Comparison of ENCODE assay signal across 1 cellular context in genomic region chr16:12406840-12407690, GRCh38.
A peak's percentile ranks its signal among the peaks of the same experiment; 100 is the strongest.
TF ChIP-seq lines count a peak whose summit lies in the region.

No MANE protein-coding gene starts in this region.

TF ChIP-seq in HepG2, 621 proteins besides CTCF, POLR2A, EP300 and RAD21 (continued from another document and continues in another):
- TF ChIP-seq HNF4A (CRISPR knock-in tag; IDR thresholded peaks at IDR 0.05) (peak; percentile 6; the same call in 1 of the 2 replicates), ZNF510 (CRISPR knock-in tag; IDR thresholded peaks at IDR 0.05; ENCODE audit: low read depth) (0 out of 2 replicates have a peak, but pooled peaks have one; percentile 49), ZNF136 (CRISPR knock-in tag; IDR thresholded peaks at IDR 0.05; ENCODE audit: low read depth) (no peak), THAP7 (CRISPR knock-in tag; IDR thresholded peaks at IDR 0.05) (no peak), MTF2 (CRISPR knock-in tag; IDR thresholded peaks at IDR 0.05; ENCODE audit: borderline replicate concordance) (no peak), ZNF619 (CRISPR knock-in tag; IDR thresholded peaks at IDR 0.05) (no peak), NCOR1 (IDR thresholded peaks at IDR 0.05; ENCODE audit: borderline replicate concordance, low read length) (peak; percentile 67; the same call in 1 of the 2 replicates), HDAC2 (CRISPR knock-in tag; IDR thresholded peaks at IDR 0.05) (peak; percentile 41; the same call in 1 of the 2 replicates), ZNF30 (CRISPR knock-in tag; IDR thresholded peaks at IDR 0.05) (no peak), FOXA3 (CRISPR knock-in tag; IDR thresholded peaks at IDR 0.05) (peak; percentile 22; the same call in 1 of the 2 replicates), GABPA (IDR thresholded peaks at IDR 0.05; ENCODE audit: low read depth, low read length) (no peak), GABPA (CRISPR knock-in tag; IDR thresholded peaks at IDR 0.05; ENCODE audit: low read depth) (peak; percentile 21; the same call in 1 of the 2 replicates), KDM1A (CRISPR knock-in tag; IDR thresholded peaks at IDR 0.05) (no peak), MYNN (CRISPR knock-in tag; IDR thresholded peaks at IDR 0.05; ENCODE audit: low read depth) (0 out of 2 replicates have a peak, but pooled peaks have one; percentile 24), ZBTB14 (CRISPR knock-in tag; IDR thresholded peaks at IDR 0.05) (no peak), ARID3A (IDR thresholded peaks at IDR 0.05; ENCODE audit: low read depth, low read length) (peak; percentile 91), ZNF652 (CRISPR knock-in tag; IDR thresholded peaks at IDR 0.05; ENCODE audit: borderline replicate concordance, low read depth) (no peak), SUZ12 (IDR thresholded peaks at IDR 0.05; ENCODE audit: low read depth, low read length) (no peak), ZNF713 (CRISPR knock-in tag; IDR thresholded peaks at IDR 0.05) (0 out of 2 replicates have a peak, but pooled peaks have one; percentile 57), PHF5A (CRISPR knock-in tag; IDR thresholded peaks at IDR 0.05; ENCODE audit: low read depth, unreplicated experiment) (peak; percentile 29), KDM5A (IDR thresholded peaks at IDR 0.05; ENCODE audit: borderline replicate concordance, low read length) (no peak), ZNF235 (CRISPR knock-in tag; IDR thresholded peaks at IDR 0.05; ENCODE audit: borderline replicate concordance) (0 out of 2 replicates have a peak, but pooled peaks have one; percentile 27), ZNF292 (CRISPR knock-in tag; IDR thresholded peaks at IDR 0.05; ENCODE audit: borderline replicate concordance, low read depth) (no peak), IKZF5 (CRISPR knock-in tag; IDR thresholded peaks at IDR 0.05) (peak; percentile 36; the same call in 1 of the 2 replicates), FOXP1 (IDR thresholded peaks at IDR 0.05) (no peak), FOXP1 (CRISPR knock-in tag; IDR thresholded peaks at IDR 0.05) (0 out of 2 replicates have a peak, but pooled peaks have one; percentile 5), TCF12 (IDR thresholded peaks at IDR 0.05) (no peak), TCF12 (CRISPR knock-in tag; IDR thresholded peaks at IDR 0.05) (no peak)
- TF ChIP-seq, protein P1, sequence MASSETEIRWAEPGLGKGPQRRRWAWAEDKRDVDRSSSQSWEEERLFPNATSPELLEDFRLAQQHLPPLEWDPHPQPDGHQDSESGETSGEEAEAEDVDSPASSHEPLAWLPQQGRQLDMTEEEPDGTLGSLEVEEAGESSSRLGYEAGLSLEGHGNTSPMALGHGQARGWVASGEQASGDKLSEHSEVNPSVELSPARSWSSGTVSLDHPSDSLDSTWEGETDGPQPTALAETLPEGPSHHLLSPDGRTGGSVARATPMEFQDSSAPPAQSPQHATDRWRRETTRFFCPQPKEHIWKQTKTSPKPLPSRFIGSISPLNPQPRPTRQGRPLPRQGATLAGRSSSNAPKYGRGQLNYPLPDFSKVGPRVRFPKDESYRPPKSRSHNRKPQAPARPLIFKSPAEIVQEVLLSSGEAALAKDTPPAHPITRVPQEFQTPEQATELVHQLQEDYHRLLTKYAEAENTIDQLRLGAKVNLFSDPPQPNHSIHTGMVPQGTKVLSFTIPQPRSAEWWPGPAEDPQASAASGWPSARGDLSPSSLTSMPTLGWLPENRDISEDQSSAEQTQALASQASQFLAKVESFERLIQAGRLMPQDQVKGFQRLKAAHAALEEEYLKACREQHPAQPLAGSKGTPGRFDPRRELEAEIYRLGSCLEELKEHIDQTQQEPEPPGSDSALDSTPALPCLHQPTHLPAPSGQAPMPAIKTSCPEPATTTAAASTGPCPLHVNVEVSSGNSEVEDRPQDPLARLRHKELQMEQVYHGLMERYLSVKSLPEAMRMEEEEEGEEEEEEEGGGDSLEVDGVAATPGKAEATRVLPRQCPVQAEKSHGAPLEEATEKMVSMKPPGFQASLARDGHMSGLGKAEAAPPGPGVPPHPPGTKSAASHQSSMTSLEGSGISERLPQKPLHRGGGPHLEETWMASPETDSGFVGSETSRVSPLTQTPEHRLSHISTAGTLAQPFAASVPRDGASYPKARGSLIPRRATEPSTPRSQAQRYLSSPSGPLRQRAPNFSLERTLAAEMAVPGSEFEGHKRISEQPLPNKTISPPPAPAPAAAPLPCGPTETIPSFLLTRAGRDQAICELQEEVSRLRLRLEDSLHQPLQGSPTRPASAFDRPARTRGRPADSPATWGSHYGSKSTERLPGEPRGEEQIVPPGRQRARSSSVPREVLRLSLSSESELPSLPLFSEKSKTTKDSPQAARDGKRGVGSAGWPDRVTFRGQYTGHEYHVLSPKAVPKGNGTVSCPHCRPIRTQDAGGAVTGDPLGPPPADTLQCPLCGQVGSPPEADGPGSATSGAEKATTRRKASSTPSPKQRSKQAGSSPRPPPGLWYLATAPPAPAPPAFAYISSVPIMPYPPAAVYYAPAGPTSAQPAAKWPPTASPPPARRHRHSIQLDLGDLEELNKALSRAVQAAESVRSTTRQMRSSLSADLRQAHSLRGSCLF (CRISPR knock-in tag; IDR thresholded peaks at IDR 0.05; ENCODE audit: borderline replicate concordance) = no peak
- TF ChIP-seq, protein P2, sequence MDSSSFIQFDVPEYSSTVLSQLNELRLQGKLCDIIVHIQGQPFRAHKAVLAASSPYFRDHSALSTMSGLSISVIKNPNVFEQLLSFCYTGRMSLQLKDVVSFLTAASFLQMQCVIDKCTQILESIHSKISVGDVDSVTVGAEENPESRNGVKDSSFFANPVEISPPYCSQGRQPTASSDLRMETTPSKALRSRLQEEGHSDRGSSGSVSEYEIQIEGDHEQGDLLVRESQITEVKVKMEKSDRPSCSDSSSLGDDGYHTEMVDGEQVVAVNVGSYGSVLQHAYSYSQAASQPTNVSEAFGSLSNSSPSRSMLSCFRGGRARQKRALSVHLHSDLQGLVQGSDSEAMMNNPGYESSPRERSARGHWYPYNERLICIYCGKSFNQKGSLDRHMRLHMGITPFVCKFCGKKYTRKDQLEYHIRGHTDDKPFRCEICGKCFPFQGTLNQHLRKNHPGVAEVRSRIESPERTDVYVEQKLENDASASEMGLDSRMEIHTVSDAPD (CRISPR knock-in tag; IDR thresholded peaks at IDR 0.05) = no peak
- TF ChIP-seq, protein P3, sequence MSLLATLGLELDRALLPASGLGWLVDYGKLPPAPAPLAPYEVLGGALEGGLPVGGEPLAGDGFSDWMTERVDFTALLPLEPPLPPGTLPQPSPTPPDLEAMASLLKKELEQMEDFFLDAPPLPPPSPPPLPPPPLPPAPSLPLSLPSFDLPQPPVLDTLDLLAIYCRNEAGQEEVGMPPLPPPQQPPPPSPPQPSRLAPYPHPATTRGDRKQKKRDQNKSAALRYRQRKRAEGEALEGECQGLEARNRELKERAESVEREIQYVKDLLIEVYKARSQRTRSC (CRISPR knock-in tag; IDR thresholded peaks at IDR 0.05; ENCODE audit: low read depth) = no peak
- TF ChIP-seq, protein P4, sequence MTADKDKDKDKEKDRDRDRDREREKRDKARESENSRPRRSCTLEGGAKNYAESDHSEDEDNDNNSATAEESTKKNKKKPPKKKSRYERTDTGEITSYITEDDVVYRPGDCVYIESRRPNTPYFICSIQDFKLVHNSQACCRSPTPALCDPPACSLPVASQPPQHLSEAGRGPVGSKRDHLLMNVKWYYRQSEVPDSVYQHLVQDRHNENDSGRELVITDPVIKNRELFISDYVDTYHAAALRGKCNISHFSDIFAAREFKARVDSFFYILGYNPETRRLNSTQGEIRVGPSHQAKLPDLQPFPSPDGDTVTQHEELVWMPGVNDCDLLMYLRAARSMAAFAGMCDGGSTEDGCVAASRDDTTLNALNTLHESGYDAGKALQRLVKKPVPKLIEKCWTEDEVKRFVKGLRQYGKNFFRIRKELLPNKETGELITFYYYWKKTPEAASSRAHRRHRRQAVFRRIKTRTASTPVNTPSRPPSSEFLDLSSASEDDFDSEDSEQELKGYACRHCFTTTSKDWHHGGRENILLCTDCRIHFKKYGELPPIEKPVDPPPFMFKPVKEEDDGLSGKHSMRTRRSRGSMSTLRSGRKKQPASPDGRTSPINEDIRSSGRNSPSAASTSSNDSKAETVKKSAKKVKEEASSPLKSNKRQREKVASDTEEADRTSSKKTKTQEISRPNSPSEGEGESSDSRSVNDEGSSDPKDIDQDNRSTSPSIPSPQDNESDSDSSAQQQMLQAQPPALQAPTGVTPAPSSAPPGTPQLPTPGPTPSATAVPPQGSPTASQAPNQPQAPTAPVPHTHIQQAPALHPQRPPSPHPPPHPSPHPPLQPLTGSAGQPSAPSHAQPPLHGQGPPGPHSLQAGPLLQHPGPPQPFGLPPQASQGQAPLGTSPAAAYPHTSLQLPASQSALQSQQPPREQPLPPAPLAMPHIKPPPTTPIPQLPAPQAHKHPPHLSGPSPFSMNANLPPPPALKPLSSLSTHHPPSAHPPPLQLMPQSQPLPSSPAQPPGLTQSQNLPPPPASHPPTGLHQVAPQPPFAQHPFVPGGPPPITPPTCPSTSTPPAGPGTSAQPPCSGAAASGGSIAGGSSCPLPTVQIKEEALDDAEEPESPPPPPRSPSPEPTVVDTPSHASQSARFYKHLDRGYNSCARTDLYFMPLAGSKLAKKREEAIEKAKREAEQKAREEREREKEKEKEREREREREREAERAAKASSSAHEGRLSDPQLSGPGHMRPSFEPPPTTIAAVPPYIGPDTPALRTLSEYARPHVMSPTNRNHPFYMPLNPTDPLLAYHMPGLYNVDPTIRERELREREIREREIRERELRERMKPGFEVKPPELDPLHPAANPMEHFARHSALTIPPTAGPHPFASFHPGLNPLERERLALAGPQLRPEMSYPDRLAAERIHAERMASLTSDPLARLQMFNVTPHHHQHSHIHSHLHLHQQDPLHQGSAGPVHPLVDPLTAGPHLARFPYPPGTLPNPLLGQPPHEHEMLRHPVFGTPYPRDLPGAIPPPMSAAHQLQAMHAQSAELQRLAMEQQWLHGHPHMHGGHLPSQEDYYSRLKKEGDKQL (CRISPR knock-in tag; IDR thresholded peaks at IDR 0.05; ENCODE audit: low read depth) = 0 out of 2 replicates have a peak, but pooled peaks have one; percentile 11
- TF ChIP-seq, protein P5, sequence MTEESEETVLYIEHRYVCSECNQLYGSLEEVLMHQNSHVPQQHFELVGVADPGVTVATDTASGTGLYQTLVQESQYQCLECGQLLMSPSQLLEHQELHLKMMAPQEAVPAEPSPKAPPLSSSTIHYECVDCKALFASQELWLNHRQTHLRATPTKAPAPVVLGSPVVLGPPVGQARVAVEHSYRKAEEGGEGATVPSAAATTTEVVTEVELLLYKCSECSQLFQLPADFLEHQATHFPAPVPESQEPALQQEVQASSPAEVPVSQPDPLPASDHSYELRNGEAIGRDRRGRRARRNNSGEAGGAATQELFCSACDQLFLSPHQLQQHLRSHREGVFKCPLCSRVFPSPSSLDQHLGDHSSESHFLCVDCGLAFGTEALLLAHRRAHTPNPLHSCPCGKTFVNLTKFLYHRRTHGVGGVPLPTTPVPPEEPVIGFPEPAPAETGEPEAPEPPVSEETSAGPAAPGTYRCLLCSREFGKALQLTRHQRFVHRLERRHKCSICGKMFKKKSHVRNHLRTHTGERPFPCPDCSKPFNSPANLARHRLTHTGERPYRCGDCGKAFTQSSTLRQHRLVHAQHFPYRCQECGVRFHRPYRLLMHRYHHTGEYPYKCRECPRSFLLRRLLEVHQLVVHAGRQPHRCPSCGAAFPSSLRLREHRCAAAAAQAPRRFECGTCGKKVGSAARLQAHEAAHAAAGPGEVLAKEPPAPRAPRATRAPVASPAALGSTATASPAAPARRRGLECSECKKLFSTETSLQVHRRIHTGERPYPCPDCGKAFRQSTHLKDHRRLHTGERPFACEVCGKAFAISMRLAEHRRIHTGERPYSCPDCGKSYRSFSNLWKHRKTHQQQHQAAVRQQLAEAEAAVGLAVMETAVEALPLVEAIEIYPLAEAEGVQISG (CRISPR knock-in tag; IDR thresholded peaks at IDR 0.05) = no peak
